Comparison of ENCODE assay signal across 14 cellular contexts in the genomic region with DNA sequence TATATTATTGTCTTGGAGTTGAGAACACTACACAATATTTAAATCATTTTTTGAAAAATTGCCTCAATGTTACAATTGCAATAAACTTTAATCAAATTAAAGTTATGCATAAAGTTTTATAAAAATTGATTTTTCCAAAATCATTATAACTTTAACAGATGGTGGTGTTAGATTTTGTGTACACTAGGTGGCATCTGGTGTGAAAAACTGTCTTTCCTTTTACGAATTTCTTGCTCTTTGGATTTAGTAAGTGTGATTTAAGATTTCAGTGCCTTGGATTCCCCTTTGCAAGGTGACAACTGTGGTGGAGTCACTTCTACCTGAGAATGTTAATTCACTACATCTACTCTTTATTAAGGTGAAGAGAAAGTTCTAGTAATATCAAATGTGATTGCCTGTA.
A peak's percentile ranks its signal among the peaks of the same experiment; 100 is the strongest.
DNase-seq lines count a peak whose midpoint lies in the region; ATAC-seq and TF ChIP-seq lines count a peak whose summit lies in the region.
"Had no signal": no experiment of that assay in that cellular context is flagged by ENCODE, and none has a peak within 500 bp of the region (broad histone marks: within the 10 kb centered on the region; RNA-seq: fewer than 3 reads in every experiment).

No MANE protein-coding gene starts in this region.

- H3K9me3 ChIP-seq in breast epithelium, result no peaks in the 10 kb centered on the region
- H3K9me3 ChIP-seq: spleen, tibial artery had no signal

- no peak for ATAC-seq in HG02678 (IDR thresholded peaks at IDR 0.05; ENCODE audit: unreplicated experiment)
- ATAC-seq: Right ventricle myocardium inferior had no signal

- no peak overlapping the region for H3K27ac Mint-ChIP-seq in MCF 10A (ENCODE audit: low read depth, unreplicated experiment)
- H3K27ac Mint-ChIP-seq: activated naive CD8-positive, alpha-beta T cell treated with anti-CD3 and anti-CD28 coated beads for 36 hours; naive B cell had no signal

- H3K4me3 Mint-ChIP-seq in MCF 10A (ENCODE audit: unreplicated experiment), result no peak overlapping the region
- H3K4me3 Mint-ChIP-seq: activated naive CD8-positive, alpha-beta T cell treated with anti-CD3 and anti-CD28 coated beads for 36 hours; naive B cell had no signal

- H3K9me3 Mint-ChIP-seq in MCF 10A (ENCODE audit: unreplicated experiment), result no peaks in the 10 kb centered on the region
- H3K9me3 Mint-ChIP-seq: activated naive CD8-positive, alpha-beta T cell treated with anti-CD3 and anti-CD28 coated beads for 36 hours; naive B cell had no signal

- H3K27ac ChIP-seq in breast epithelium, result no peak overlapping the region
- H3K27ac ChIP-seq: spleen, tibial artery had no signal

- no peaks in the 10 kb centered on the region for H3K4me1 ChIP-seq in breast epithelium
- H3K4me1 ChIP-seq: spleen, tibial artery had no signal

- no peaks in the 10 kb centered on the region for H3K27me3 Mint-ChIP-seq in MCF 10A (ENCODE audit: insufficient read depth, unreplicated experiment)

- H3K36me3 Mint-ChIP-seq in MCF 10A (ENCODE audit: insufficient read depth, unreplicated experiment), result no peaks in the 10 kb centered on the region
- H3K36me3 Mint-ChIP-seq: activated naive CD8-positive, alpha-beta T cell treated with anti-CD3 and anti-CD28 coated beads for 36 hours; naive B cell had no signal

- H3K4me3 ChIP-seq in breast epithelium, result no peak overlapping the region
- H3K4me3 ChIP-seq: spleen, tibial artery had no signal

- TF ChIP-seq CTCF in MCF 10A (IDR thresholded peaks at IDR 0.05; ENCODE audit: unreplicated experiment) (peak; percentile 38), breast epithelium (IDR thresholded peaks at IDR 0.05) (no peak)

- no TSS peak for BruUV-seq in MCF 10A (replicated peaks; lab: Mats Ljungman, UMichigan)

- POLR2A ChIA-PET in MCF 10A (lab: Yijun Ruan, JAX), result interaction anchor here (0.6 to 1.8 kb wide), 3 partner anchors 18 to 257 kb away, joined by 3 to 6 read pairs (median 4); no protein-coding TSS in a partner anchor

- H3K4me1 Mint-ChIP-seq in MCF 10A (ENCODE audit: insufficient read depth, unreplicated experiment), result peaks cover 26% of the 10 kb centered on the region
- H3K4me1 Mint-ChIP-seq: activated naive CD8-positive, alpha-beta T cell treated with anti-CD3 and anti-CD28 coated beads for 36 hours had no signal

- peak; percentile 41 for DNase-seq in MCF 10A (ENCODE audit: unreplicated experiment)
- DNase-seq in breast epithelium (ENCODE audit: low spot score in 2 of 2), result no peak
- DNase-seq in amniotic epithelial cell (ENCODE audit: low read depth), result peak; percentile 16
- DNase-seq in glomerular visceral epithelial cell (ENCODE audit: extremely low spot score), result peak; percentile 26
- no peak for DNase-seq in T-helper 1 cell
- no peak for DNase-seq in SKM-1 treated with dmso at 0.1 percent for 144 hours (lab: John Stamatoyannopoulos, UW; ENCODE audit: unreplicated experiment)
- no peak for DNase-seq in foreskin melanocyte
- DNase-seq: activated naive CD8-positive, alpha-beta T cell treated with anti-CD3 and anti-CD28 coated beads for 36 hours; effector CD4-positive, alpha-beta T cell; naive B cell; spleen; tibial artery had no signal

- no peak for TF ChIP-seq POLR2A in breast epithelium (IDR thresholded peaks at IDR 0.05)

- CTCF ChIA-PET in MCF 10A (lab: Yijun Ruan, JAX), result interaction anchor here (1.2 to 9.2 kb wide), 2 partner anchors 136 to 165 kb away, joined by 6 to 171 read pairs; no protein-coding TSS in a partner anchor

- no peaks in the 10 kb centered on the region for H3K36me3 ChIP-seq in breast epithelium
- H3K36me3 ChIP-seq: spleen, tibial artery had no signal

- intact Hi-C loops in MCF 10A (cut with micrococcal nuclease), result loop anchor here (1.0 to 10.0 kb wide), 4 partner anchors 87 to 352 kb away; a partner anchor contains a TSS
- intact Hi-C loops in breast epithelium (cut with DNase I; ENCODE audit: low total_unique reads), result no loop called here

- no peaks in the 10 kb centered on the region for H3K27me3 ChIP-seq in breast epithelium
- H3K27me3 ChIP-seq: tibial artery had no signal

Comparison
In these comparisons a context has a peak if more than half of its experiments do, and no peak if none do; other contexts are left out.
1. DNase-seq: peak in MCF 10A (single experiment), amniotic epithelial cell (single experiment) and glomerular visceral epithelial cell (single experiment); none in breast epithelium (0 of 2), T-helper 1 cell (0 of 5), SKM-1 treated with dmso at 0.1 percent for 144 hours (single experiment) and foreskin melanocyte (single experiment).